Comparison of ENCODE assay signal across 14 cellular contexts in the genomic region with DNA sequence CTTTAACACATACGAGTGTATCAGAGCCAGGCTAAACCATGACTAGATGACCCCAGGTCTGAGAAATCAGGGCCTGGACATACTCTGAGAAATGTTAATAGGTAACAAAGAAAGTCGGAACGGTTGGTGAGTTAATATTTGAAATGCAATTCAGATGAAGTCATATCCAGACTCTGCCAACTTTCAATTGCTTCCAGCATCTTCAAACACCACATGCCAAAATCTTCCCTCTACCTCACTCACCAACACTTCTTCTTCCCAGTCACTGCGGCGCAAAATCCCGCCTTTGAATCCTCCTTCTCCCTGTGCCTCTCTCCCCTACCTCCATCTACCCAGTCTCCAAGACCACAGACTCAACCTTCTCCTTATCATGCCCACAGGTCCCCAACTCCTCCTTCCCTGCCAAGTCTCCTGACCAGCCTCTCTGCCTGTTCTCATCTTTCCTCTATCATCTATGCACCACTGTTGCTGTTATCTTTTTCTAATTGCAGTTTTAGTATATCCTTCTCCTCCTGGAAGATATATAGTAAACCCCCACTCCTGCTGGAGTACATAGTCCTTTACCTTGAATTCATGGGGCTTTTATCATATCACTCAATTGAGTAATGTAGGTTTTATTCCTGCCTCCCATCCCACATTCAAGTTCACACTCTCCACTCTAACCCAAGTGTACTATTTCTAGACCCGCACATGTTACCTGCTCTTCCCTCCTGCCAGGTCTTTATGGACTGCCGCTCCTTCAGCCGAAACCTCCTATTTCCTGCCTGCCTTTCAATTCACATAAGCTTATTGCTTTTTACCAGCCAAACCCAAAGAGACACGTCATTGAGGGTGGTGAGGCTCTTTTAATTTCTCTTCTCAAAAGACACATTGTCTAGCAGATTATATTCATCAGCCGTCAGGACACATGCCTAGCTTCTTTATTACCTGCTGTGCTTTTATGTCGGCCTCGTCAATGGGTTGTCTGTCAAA. TPM values are rescaled to one million over a fixed set of nuclear protein-coding genes. Genes with fewer than 3 reads are reported as not detected.
DNase-seq lines count a peak whose midpoint lies in the region; ATAC-seq, FAIRE-seq and TF ChIP-seq lines count a peak whose summit lies in the region.
"Had no signal": no experiment of that assay in that cellular context is flagged by ENCODE, and none has a peak within 500 bp of the region (broad histone marks: within the 10 kb centered on the region; RNA-seq: fewer than 3 reads in every experiment).

No MANE protein-coding gene starts in this region.

- no peaks in the 10 kb centered on the region; the same call in 1 of the 2 replicates for H3K27me3 Mint-ChIP-seq in HFFc6 (ENCODE audit: insufficient read depth)
- peaks cover 4% of the 10 kb centered on the region for H3K27me3 Mint-ChIP-seq in activated naive CD4-positive, alpha-beta T cell treated with anti-CD3 and anti-CD28 coated beads, Interleukin-2, amount 10 ng/mL, durations not matched to agents 7 days and 5 days
- H3K27me3 Mint-ChIP-seq: activated naive CD4-positive, alpha-beta T cell treated with anti-CD3 and anti-CD28 coated beads, Interleukin-2, amount 50 U/mL, for 24 hours had no signal

- no peak for FAIRE-seq in small intestine (lab: Jason Lieb, UNC)

- TF ChIP-seq CTCF in HFFc6 (IDR thresholded peaks at IDR 0.05): no peak
- no peak for TF ChIP-seq CTCF in foreskin keratinocyte (conservative IDR thresholded peaks at IDR 0.05)

- H3K27ac Mint-ChIP-seq in HFFc6: peak overlapping the region; percentile 29
- no peak overlapping the region for H3K27ac Mint-ChIP-seq in activated naive CD4-positive, alpha-beta T cell treated with anti-CD3 and anti-CD28 coated beads, Interleukin-2, amount 10 ng/mL, durations not matched to agents 7 days and 5 days
- H3K27ac Mint-ChIP-seq: activated naive CD4-positive, alpha-beta T cell treated with anti-CD3 and anti-CD28 coated beads, Interleukin-2, amount 50 U/mL, for 24 hours had no signal

- CTCF ChIA-PET in activated naive CD4-positive, alpha-beta T cell treated with anti-CD3 and anti-CD28 coated beads, Interleukin-2, amount 10 ng/mL, durations not matched to agents 7 days and 5 days (lab: Charles Lee): no interaction called here

- peaks cover 2% of the 10 kb centered on the region for H3K27me3 ChIP-seq in foreskin keratinocyte
- no peaks in the 10 kb centered on the region for H3K27me3 ChIP-seq in small intestine (ENCODE audit: control insufficient read depth in 2 of 2, insufficient read depth in 2 of 2, low read length in 2 of 2)

- no peaks in the 10 kb centered on the region for H3K4me1 ChIP-seq in foreskin keratinocyte
- peaks cover 0 to 4% of the 10 kb centered on the region in 2 donors for H3K4me1 ChIP-seq in small intestine (ENCODE audit: control insufficient read depth in 2 of 2, insufficient read depth in 1 of 2, low read depth in 1 of 2, low read length in 1 of 2)
- H3K4me1 ChIP-seq: left ventricle myocardium inferior had no signal

- peaks cover 25% of the 10 kb centered on the region for H3K4me1 Mint-ChIP-seq in HFFc6 (ENCODE audit: low read depth)
- no peaks in the 10 kb centered on the region for H3K4me1 Mint-ChIP-seq in activated naive CD4-positive, alpha-beta T cell treated with anti-CD3 and anti-CD28 coated beads, Interleukin-2, amount 10 ng/mL, durations not matched to agents 7 days and 5 days

- no peak for ATAC-seq in foreskin keratinocyte
- no peak for ATAC-seq in GM21367 (IDR thresholded peaks at IDR 0.05; ENCODE audit: unreplicated experiment)
- ATAC-seq: Panc1 had no signal

- H3K4me3 Mint-ChIP-seq in HFFc6: no peak overlapping the region; the same call in 1 of the 2 replicates
- no peak overlapping the region for H3K4me3 Mint-ChIP-seq in activated naive CD4-positive, alpha-beta T cell treated with anti-CD3 and anti-CD28 coated beads, Interleukin-2, amount 10 ng/mL, durations not matched to agents 7 days and 5 days
- H3K4me3 Mint-ChIP-seq: activated naive CD4-positive, alpha-beta T cell treated with anti-CD3 and anti-CD28 coated beads, Interleukin-2, amount 50 U/mL, for 24 hours; H9 had no signal

- no peaks in the 10 kb centered on the region for H3K9me3 ChIP-seq in small intestine (ENCODE audit: control insufficient read depth, low read depth)
- H3K9me3 ChIP-seq: left ventricle myocardium inferior had no signal

- H3K9me3 Mint-ChIP-seq in HFFc6: no peaks in the 10 kb centered on the region
- no peaks in the 10 kb centered on the region for H3K9me3 Mint-ChIP-seq in activated naive CD4-positive, alpha-beta T cell treated with anti-CD3 and anti-CD28 coated beads, Interleukin-2, amount 10 ng/mL, durations not matched to agents 7 days and 5 days
- H3K9me3 Mint-ChIP-seq: activated naive CD4-positive, alpha-beta T cell treated with anti-CD3 and anti-CD28 coated beads, Interleukin-2, amount 50 U/mL, for 24 hours; H9 had no signal

- no peaks in the 10 kb centered on the region for H3K36me3 ChIP-seq in small intestine (ENCODE audit: control insufficient read depth in 2 of 2, insufficient read depth in 2 of 2, low read length in 2 of 2)
- H3K36me3 ChIP-seq: left ventricle myocardium inferior had no signal

- 19 to 52% (median 40%) methylated on average over 13 of the region's 13 CpGs for WGBS in small intestine, 3 donors

- DNase-seq in HFFc6 (peak; percentile 56), SW480 (ENCODE audit: low spot score) (peak; percentile 52), foreskin keratinocyte (peak; percentile 35 to 62), small intestine (peak; percentile 54), NCI-H774 (lab: John Stamatoyannopoulos, UW) (no peak)
- no peak for DNase-seq in activated naive CD4-positive, alpha-beta T cell treated with anti-CD3 and anti-CD28 coated beads, Interleukin-2, amount 10 ng/mL, durations not matched to agents 7 days and 5 days
- DNase-seq: activated CD4-positive, CD25-positive, alpha-beta regulatory T cell; H9; left ventricle myocardium inferior; NCI-H1105; retina had no signal

- no peak overlapping the region for H3K27ac ChIP-seq in foreskin keratinocyte
- H3K27ac ChIP-seq in small intestine (ENCODE audit: low read depth in 1 of 2, low read length in 1 of 2): peak overlapping the region in 1 of 2 donors; percentile 19
- H3K27ac ChIP-seq: left ventricle myocardium inferior had no signal

- H3K4me3 ChIP-seq in small intestine (ENCODE audit: low read depth in 1 of 2, low read length in 2 of 2): no peak overlapping the region
- H3K4me3 ChIP-seq: left ventricle myocardium inferior had no signal

- no peaks in the 10 kb centered on the region for H3K36me3 Mint-ChIP-seq in HFFc6 (ENCODE audit: low read depth)
- no peaks in the 10 kb centered on the region for H3K36me3 Mint-ChIP-seq in activated naive CD4-positive, alpha-beta T cell treated with anti-CD3 and anti-CD28 coated beads, Interleukin-2, amount 10 ng/mL, durations not matched to agents 7 days and 5 days
- H3K36me3 Mint-ChIP-seq: activated naive CD4-positive, alpha-beta T cell treated with anti-CD3 and anti-CD28 coated beads, Interleukin-2, amount 50 U/mL, for 24 hours had no signal

RNA-seq across cellular contexts. Expression of gene ZBTB18, which starts 41.5 kb away (rescaled TPM):
- total RNA-seq in HFFc6 (2021; fragmentation: NEBNext Ultra II Directional; extraction: Animal tissue kit (Norgen Biotek cat#: 25700)): 10 to 100 TPM; 19.4 to 24.5 (median 22.0) TPM
- total RNA-seq in foreskin keratinocyte: 6.6 and 8.5 TPM in 2 replicates
- polyA plus RNA-seq in foreskin keratinocyte (2.1 and 3.1 TPM in 2 replicates), small intestine (10 to 100 TPM in 2 of 3 donors, 1 to 10 TPM in 1; 6.2 to 15.4 (median 10.1) TPM)

Comparison
In these comparisons a context has a peak if more than half of its experiments do, and no peak if none do; other contexts are left out.
1. DNase-seq: peak in HFFc6 (single experiment), SW480 (single experiment), foreskin keratinocyte (2 of 2) and small intestine (single experiment); none in activated naive CD4-positive, alpha-beta T cell treated with anti-CD3 and anti-CD28 coated beads, Interleukin-2, amount 10 ng/mL, durations not matched to agents 7 days and 5 days (single experiment) and NCI-H774 (single experiment).